ENCODE assay signal across 20 cellular contexts in the genomic region with DNA sequence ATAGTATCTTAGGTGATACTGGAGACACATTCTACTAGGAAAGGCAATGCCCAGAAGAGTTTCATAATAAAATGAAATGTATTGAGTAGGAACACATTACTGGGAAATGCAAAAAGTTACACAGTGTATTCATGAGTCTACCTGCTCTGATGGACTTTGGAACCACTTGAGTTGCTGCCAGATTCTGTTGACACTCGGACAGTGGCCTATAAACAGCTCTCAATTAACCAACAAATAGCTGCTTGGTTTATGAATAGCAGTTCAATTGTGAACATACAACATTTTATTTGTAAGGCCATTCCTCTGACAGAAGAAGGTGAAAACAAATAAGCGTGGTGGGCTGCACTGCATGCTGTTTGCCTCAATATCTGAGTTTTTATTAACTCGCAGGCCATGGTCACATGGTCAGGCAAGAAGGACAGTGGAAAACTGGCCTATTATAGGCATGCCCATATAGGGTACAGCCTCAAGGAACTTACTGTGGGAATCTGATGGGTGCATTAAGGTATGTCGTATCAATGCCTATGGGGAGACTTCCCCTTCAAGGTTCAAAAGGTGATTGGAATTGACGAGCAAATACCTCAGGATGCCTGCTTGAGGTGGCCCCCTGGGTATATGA.
"Had no signal": no experiment of that assay in that cellular context is flagged by ENCODE, and none has a peak within 500 bp of the region (broad histone marks: within the 10 kb centered on the region; RNA-seq: fewer than 3 reads in every experiment).

No MANE protein-coding gene starts in this region.

- H3K36me3 ChIP-seq: adrenal gland, neural progenitor cell, prostate gland had no signal

- H3K27me3 ChIP-seq: adrenal gland, ascending aorta, heart right ventricle, neural progenitor cell, upper lobe of right lung had no signal

- DNase-seq: activated CD4-positive, alpha-beta T cell treated with anti-CD3 and anti-CD28 coated beads for 1 hour; activated CD8-positive, alpha-beta memory T cell treated with anti-CD3 and anti-CD28 coated beads for 24 hours; activated CD8-positive, alpha-beta memory T cell treated with anti-CD3 and anti-CD28 coated beads, Interleukin-2, amount 50 U/mL, for 4 hours; activated naive CD4-positive, alpha-beta T cell; activated T-cell treated with anti-CD3 and anti-CD28 coated beads, Interleukin-2, amount 50 U/mL, for 4 hours; adrenal gland; cerebellar nuclear complex; heart right ventricle; naive thymus-derived CD8-positive, alpha-beta T cell; stimulated activated CD4-positive, alpha-beta T cell treated with anti-CD3 and anti-CD28 coated beads, Interleukin-4, amount 100 ng/mL, for 24 hours; stimulated activated naive CD4-positive, alpha-beta T cell treated with Interleukin-2 at 50 U/mL for 16 hours; T-helper 1 cell; T-helper 9 cell; upper lobe of right lung had no signal

- H3K9me3 Mint-ChIP-seq: activated T-cell treated with anti-CD3 and anti-CD28 coated beads, Interleukin-2, amount 50 U/mL, for 4 hours; activated T-helper 2 cell treated with anti-CD3 and anti-CD28 coated beads, Interferon-gamma antibody, Interleukin-2, Interleukin-4, amounts not matched to agents 10 μg/mL and 5 μg/mL and 100 μg/mL, durations not matched to agents 14 hours and 24 hours and 36 hours; naive thymus-derived CD8-positive, alpha-beta T cell; neural progenitor cell had no signal

- ATAC-seq: activated T-cell treated with anti-CD3 and anti-CD28 coated beads, Interleukin-2, amount 50 U/mL, for 4 hours; heart right ventricle; naive thymus-derived CD8-positive, alpha-beta T cell; upper lobe of right lung had no signal

- H3K27ac Mint-ChIP-seq: activated naive CD8-positive, alpha-beta T cell; activated T-helper 2 cell treated with anti-CD3 and anti-CD28 coated beads, Interferon-gamma antibody, Interleukin-2, Interleukin-4, amounts not matched to agents 10 μg/mL and 5 μg/mL and 100 μg/mL, durations not matched to agents 14 hours and 24 hours and 36 hours; naive thymus-derived CD8-positive, alpha-beta T cell; neural progenitor cell had no signal

- H3K4me3 Mint-ChIP-seq: activated naive CD8-positive, alpha-beta T cell; activated T-cell treated with anti-CD3 and anti-CD28 coated beads, Interleukin-2, amount 50 U/mL, for 4 hours; naive thymus-derived CD8-positive, alpha-beta T cell; neural progenitor cell had no signal

- H3K4me1 Mint-ChIP-seq: naive thymus-derived CD8-positive, alpha-beta T cell; neural progenitor cell had no signal

- H3K27ac ChIP-seq: adrenal gland, ascending aorta, heart right ventricle, neural progenitor cell, prostate gland, upper lobe of right lung had no signal

- H3K27me3 Mint-ChIP-seq: activated naive CD8-positive, alpha-beta T cell; naive thymus-derived CD8-positive, alpha-beta T cell had no signal

- H3K9me3 ChIP-seq: adrenal gland, ascending aorta, heart right ventricle, prostate gland, upper lobe of right lung had no signal

- H3K4me3 ChIP-seq: adrenal gland, ascending aorta, heart right ventricle, lung, neural progenitor cell, prostate gland, upper lobe of right lung had no signal

- H3K4me1 ChIP-seq: adrenal gland, ascending aorta, neural progenitor cell, prostate gland, upper lobe of right lung had no signal

- H3K9ac ChIP-seq: neural progenitor cell had no signal
